ENCODE assay signal across 14 cellular contexts in genomic region chr2:101778102-101778501, GRCh38.
DNase-seq lines count a peak whose midpoint lies in the region; ATAC-seq and TF ChIP-seq lines count a peak whose summit lies in the region.
"Had no signal": no experiment of that assay in that cellular context is flagged by ENCODE, and none has a peak within 500 bp of the region (broad histone marks: within the 10 kb centered on the region; RNA-seq: fewer than 3 reads in every experiment).

No MANE protein-coding gene starts in this region.

- no peak overlapping the region; the same call in 1 of the 2 replicates for H3K9ac ChIP-seq in OCI-LY1 (ENCODE audit: low read length)
- H3K9ac ChIP-seq: BLaER1 treated with 17β-estradiol and CSF1 and Interleukin-3, amounts not matched to agents 10 nM and 100 nM had no signal

- no peak for TF ChIP-seq EP300 in stomach (IDR thresholded peaks at IDR 0.05)

- peak overlapping the region; percentile 28; the same call in 1 of the 2 replicates for H3K4me2 ChIP-seq in OCI-LY1 (ENCODE audit: low read length)

- TF ChIP-seq CTCF in OCI-LY1 (IDR thresholded peaks at IDR 0.05; ENCODE audit: low read length) (no peak), stomach (IDR thresholded peaks at IDR 0.05) (no peak)

- H3K4me1 Mint-ChIP-seq in memory B cell = peaks cover 70% of the 10 kb centered on the region

- intact Hi-C loops in stomach (cut with DNase I; ENCODE audit: low total_unique reads) = no loop called here

- H3K9me3 Mint-ChIP-seq in memory B cell = no peaks in the 10 kb centered on the region

- H3K27me3 Mint-ChIP-seq in memory B cell = no peaks in the 10 kb centered on the region

- WGBS in stomach, 5 donors = 84 to 97% (median 94%) methylated on average over 6 of the region's 6 CpGs

- H3K27ac ChIP-seq in OCI-LY1 (ENCODE audit: low read depth, low read length, poor library complexity, severe bottlenecking) (no peak overlapping the region), caudate nucleus (ENCODE audit: low read depth, low read length) (peak overlapping the region; percentile 49), temporal lobe (ENCODE audit: low read depth, low read length) (peak overlapping the region; percentile 45), stomach (no peak overlapping the region)
- H3K27ac ChIP-seq: BLaER1 treated with 17β-estradiol and CSF1 and Interleukin-3, amounts not matched to agents 10 nM and 100 nM had no signal

- H3K27me3 ChIP-seq in OCI-LY1 (ENCODE audit: insufficient read depth, low read length) = no peaks in the 10 kb centered on the region
- no peaks in the 10 kb centered on the region for H3K27me3 ChIP-seq in stomach
- H3K27me3 ChIP-seq: BLaER1 treated with 17β-estradiol and CSF1 and Interleukin-3, amounts not matched to agents 10 nM and 100 nM had no signal

- no peak for DNase-seq in caudate nucleus (lab: John Stamatoyannopoulos, UW)
- DNase-seq in memory B cell (ENCODE audit: low spot score in 2 of 2) = no peak
- no peak for DNase-seq in stomach
- no peak for DNase-seq in erythroblast (lab: John Stamatoyannopoulos, UW)
- DNase-seq: MV-4-11, NCI-H1436, NCI-H2081, NCI-H524 treated with DMSO at 0.1 percent for 48 hours, PC-3 had no signal

- no peaks in the 10 kb centered on the region for H3K36me3 Mint-ChIP-seq in memory B cell

- H3K27ac Mint-ChIP-seq in memory B cell = peak overlapping the region; percentile 91

- no peaks in the 10 kb centered on the region for H4K20me1 ChIP-seq in OCI-LY1 (ENCODE audit: insufficient read depth, low read length)

- H3F3A ChIP-seq in OCI-LY1 (ENCODE audit: insufficient read depth, low read length) = no peaks in the 10 kb centered on the region

- peaks cover 89% of the 10 kb centered on the region for H3K79me2 ChIP-seq in OCI-LY1 (ENCODE audit: insufficient read depth, low read length)

- H3K4me1 ChIP-seq in OCI-LY1 (ENCODE audit: insufficient read depth, low read length, severe bottlenecking) (peaks cover 95% of the 10 kb centered on the region), stomach (peaks cover 17 to 77% (median 42%) of the 10 kb centered on the region in 4 donors)

- ATAC-seq in memory B cell (ENCODE audit: low read depth) = no peak
- ATAC-seq in HG03025 (IDR thresholded peaks at IDR 0.05; ENCODE audit: low FRiP score, unreplicated experiment) = no peak
- ATAC-seq: PC-3 had no signal

- H3K4me3 Mint-ChIP-seq in memory B cell = no peak overlapping the region

- H3K9me2 ChIP-seq in OCI-LY1 (ENCODE audit: low read depth, low read length) = no peaks in the 10 kb centered on the region

- no peaks in the 10 kb centered on the region for H3K9me3 ChIP-seq in OCI-LY1 (ENCODE audit: low read length)
- no peaks in the 10 kb centered on the region for H3K9me3 ChIP-seq in stomach
- H3K9me3 ChIP-seq: BLaER1 treated with 17β-estradiol and CSF1 and Interleukin-3, amounts not matched to agents 10 nM and 100 nM; HAP-1 had no signal

- no peak for TF ChIP-seq POLR2A in stomach (IDR thresholded peaks at IDR 0.05)
- no peak for TF ChIP-seq POLR2A in erythroblast (IDR thresholded peaks at IDR 0.05; ENCODE audit: low read length)

- H3K36me3 ChIP-seq in OCI-LY1 (ENCODE audit: insufficient read depth, low read length) (no peaks in the 10 kb centered on the region), stomach (no peaks in the 10 kb centered on the region)
- H3K36me3 ChIP-seq: HAP-1 had no signal

- H3K4me3 ChIP-seq in OCI-LY1 (ENCODE audit: low read depth, low read length, poor library complexity, severe bottlenecking) = no peak overlapping the region
- no peak overlapping the region for H3K4me3 ChIP-seq in stomach
- H3K4me3 ChIP-seq: BLaER1 treated with 17β-estradiol and CSF1 and Interleukin-3, amounts not matched to agents 10 nM and 100 nM; HAP-1 had no signal

- H2AFZ ChIP-seq in OCI-LY1 (ENCODE audit: low read length) = no peak overlapping the region

Comparison
In these comparisons a context has a peak if more than half of its experiments do, and no peak if none do; other contexts are left out.
1. H3K27ac ChIP-seq: peak in caudate nucleus (single experiment) and temporal lobe (single experiment); none in OCI-LY1 (single experiment) and stomach (0 of 5).